Comparison of ENCODE assay signal across 8 cellular contexts in the genomic region with DNA sequence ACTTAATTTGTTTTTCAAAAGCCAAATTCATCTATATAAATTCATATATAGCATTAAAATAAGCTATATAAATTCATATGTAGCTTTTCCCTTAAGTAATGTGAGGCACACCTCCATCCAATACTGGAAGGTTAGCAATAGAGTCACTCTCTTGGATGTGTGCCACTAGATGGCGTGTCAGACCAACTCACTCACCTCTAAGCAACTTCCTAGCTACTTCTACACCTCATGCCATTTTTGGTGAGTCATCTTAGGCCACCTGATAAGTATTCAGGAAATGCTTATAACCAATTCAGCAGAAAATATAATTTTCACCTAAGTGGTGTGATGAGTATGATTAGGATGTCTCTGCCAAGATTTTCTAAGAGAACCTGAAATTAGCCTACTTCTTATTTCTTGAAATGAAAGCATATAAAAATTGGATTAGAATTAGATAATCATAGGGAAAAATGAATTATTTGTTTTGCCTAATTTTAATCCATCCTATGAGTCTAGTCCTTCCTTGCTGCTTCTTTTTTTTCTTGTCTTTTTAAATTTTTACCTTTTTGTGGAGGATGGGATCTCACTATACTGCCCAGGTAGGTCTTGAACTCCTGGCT. TPM values are rescaled to one million over a fixed set of nuclear protein-coding genes. Genes with fewer than 3 reads are reported as not detected.
DNase-seq lines count a peak whose midpoint lies in the region; ATAC-seq and TF ChIP-seq lines count a peak whose summit lies in the region.

No MANE protein-coding gene starts in this region.

- no peak overlapping the region for H3K9ac ChIP-seq in OCI-LY3 (ENCODE audit: low read length)

- 6% methylated on average over 1 of the region's 1 CpG for WGBS in esophagus muscularis mucosa

- H3K36me3 Mint-ChIP-seq in nephron progenitor cell (ENCODE audit: low read depth), result peaks cover 16% of the 10 kb centered on the region

- H3K4me2 ChIP-seq in OCI-LY3 (ENCODE audit: low read length), result no peak overlapping the region

- H3K4me3 ChIP-seq in Jurkat, Clone E6-1 (ENCODE audit: low read length), result no peak overlapping the region
- H3K4me3 ChIP-seq in OCI-LY3 (ENCODE audit: low read length), result no peak overlapping the region
- H3K4me3 ChIP-seq in esophagus muscularis mucosa, result no peak overlapping the region

- TF ChIP-seq POLR2A in esophagus muscularis mucosa (IDR thresholded peaks at IDR 0.05; ENCODE audit: low read depth), result no peak

- TF ChIP-seq CTCF in OCI-LY3 (IDR thresholded peaks at IDR 0.05; ENCODE audit: low read depth, low read length), result peak; percentile 95
- peak; percentile 73 to 75 (median 75) for TF ChIP-seq CTCF in esophagus muscularis mucosa (IDR thresholded peaks at IDR 0.05)
- TF ChIP-seq CTCF in nephron progenitor cell (IDR thresholded peaks at IDR 0.05), result peak; percentile 85

- H3K79me2 ChIP-seq in OCI-LY3 (ENCODE audit: low read length), result no peaks in the 10 kb centered on the region

- H3K27me3 Mint-ChIP-seq in nephron progenitor cell (ENCODE audit: low read depth, poor library complexity), result peaks cover 9% of the 10 kb centered on the region

- H3K27me3 ChIP-seq in OCI-LY3 (ENCODE audit: low read depth, low read length) (no peaks in the 10 kb centered on the region), esophagus muscularis mucosa (no peaks in the 10 kb centered on the region)

- no peaks in the 10 kb centered on the region for H4K20me1 ChIP-seq in OCI-LY3 (ENCODE audit: insufficient read depth, low read length)

- TF ChIP-seq EP300 in esophagus muscularis mucosa (IDR thresholded peaks at IDR 0.05), result no peak

- no peak overlapping the region for H3K4me3 Mint-ChIP-seq in nephron progenitor cell

- H2AFZ ChIP-seq in OCI-LY3 (ENCODE audit: low read depth, low read length), result no peak overlapping the region; the same call in 1 of the 2 replicates

- H3K4me1 ChIP-seq in OCI-LY3 (ENCODE audit: low read length) (peaks cover 12% of the 10 kb centered on the region), esophagus muscularis mucosa (no peaks in the 10 kb centered on the region)

- H3K27ac ChIP-seq in OCI-LY3 (ENCODE audit: low read length) (no peak overlapping the region), esophagus muscularis mucosa (replicated peaks in 1 of 4) (no peak overlapping the region)

- peaks cover 22% of the 10 kb centered on the region for H3K9me3 Mint-ChIP-seq in nephron progenitor cell

- DNase-seq in DMS79 treated with DMSO at 0.1 percent for 48 hours (lab: John Stamatoyannopoulos, UW), result peak; percentile 73
- DNase-seq in Jurkat, Clone E6-1 (ENCODE audit: low read depth, low spot score), result peak; percentile 93
- peak; percentile 59 for DNase-seq in activated T-cell treated with anti-CD3 and anti-CD28 coated beads for 1 hour (ENCODE audit: low read depth)
- DNase-seq in esophagus muscularis mucosa (ENCODE audit: extremely low spot score), result no peak
- DNase-seq in nephron progenitor cell, result peak; percentile 69
- DNase-seq in superior temporal gyrus (ENCODE audit: extremely low spot score), result peak; percentile 89

- intact Hi-C loops in esophagus muscularis mucosa (cut with DNase I), result loop anchor here (2.0 kb wide), 1 partner anchor 148 kb away; no protein-coding TSS in a partner anchor

- H3K27ac Mint-ChIP-seq in nephron progenitor cell, result no peak overlapping the region

- H3K9me3 ChIP-seq in OCI-LY3 (ENCODE audit: insufficient read depth, low read length), result peaks cover 13% of the 10 kb centered on the region; the same call in 1 of the 2 replicates
- no peaks in the 10 kb centered on the region for H3K9me3 ChIP-seq in esophagus muscularis mucosa

- H3K36me3 ChIP-seq in OCI-LY3 (replicated peaks; ENCODE audit: low read depth, low read length) (no peaks in the 10 kb centered on the region), esophagus muscularis mucosa (no peaks in the 10 kb centered on the region)

- H3K4me1 Mint-ChIP-seq in nephron progenitor cell, result peaks cover 4% of the 10 kb centered on the region

- peak; percentile 97 for ATAC-seq in GM21717 (IDR thresholded peaks at IDR 0.05; ENCODE audit: unreplicated experiment)

RNA-seq across cellular contexts. Expression of gene TADA1, which starts 34.4 kb away (rescaled TPM):
- 22.9 TPM for polyA plus RNA-seq in Jurkat, Clone E6-1 (2012; ENCODE audit: insufficient read depth, insufficient read length)
- total RNA-seq in esophagus muscularis mucosa, result 10 to 100 TPM in 1 of 4 donors, 1 to 10 TPM in 3; 7.3 to 11.5 (median 8.0) TPM
